In genomic region chr9:132008184-132008781, GRCh38 we compare ENCODE assay signal across 12 cellular contexts.
DNase-seq lines count a peak whose midpoint lies in the region; ATAC-seq and TF ChIP-seq lines count a peak whose summit lies in the region.
"Had no signal": no experiment of that assay in that cellular context is flagged by ENCODE, and none has a peak within 500 bp of the region (broad histone marks: within the 10 kb centered on the region; RNA-seq: fewer than 3 reads in every experiment).

No MANE protein-coding gene starts in this region.

- H4K20me1 ChIP-seq in HCT116 (ENCODE audit: insufficient read depth), result no peaks in the 10 kb centered on the region; the same call in 1 of the 2 replicates

- H3K9ac ChIP-seq in HCT116 (ENCODE audit: low read length), result no peak overlapping the region

- no peak overlapping the region for H3K4me3 ChIP-seq in HCT116 (replicated peaks in 1 of 2; ENCODE audit: low read depth in 1 of 2, low read length in 2 of 2)
- no peak overlapping the region for H3K4me3 ChIP-seq in epithelial cell of esophagus (ENCODE audit: low read length)
- no peak overlapping the region for H3K4me3 ChIP-seq in prostate gland

- CTCF ChIA-PET in HCT116 (lab: Charles Lee), result no interaction called here
- CTCF ChIA-PET in RWPE1 (lab: Yijun Ruan, JAX), result interaction anchor here (0.7 to 1.1 kb wide), 2 partner anchors 230 to 301 kb away, joined by 3 read pairs; no protein-coding TSS in a partner anchor

- BruUV-seq in HCT116 (replicated peaks; lab: Mats Ljungman, UMichigan), result no TSS peak

- H3K36me3 ChIP-seq in HCT116 (ENCODE audit: control insufficient read depth in 1 of 2, insufficient read depth in 2 of 2, low read length in 2 of 2) (no peaks in the 10 kb centered on the region), prostate gland (no peaks in the 10 kb centered on the region)

- RAD21 ChIA-PET in HCT116 (lab: Charles Lee; ENCODE audit: low non-redundant PET in 1 of 2, low total read pairs in 2 of 2, uncharacterized antibody in 2 of 2, unreplicated experiment in 2 of 2), result no interaction called here

- no peak for TF ChIP-seq RAD21 in HCT116 (IDR thresholded peaks at IDR 0.05; ENCODE audit: low read depth)

- no peaks in the 10 kb centered on the region for H3K9me2 ChIP-seq in HCT116 (ENCODE audit: insufficient read depth)

- TF ChIP-seq POLR2A in HCT116 (IDR thresholded peaks at IDR 0.05; ENCODE audit: borderline replicate concordance, extremely low read depth, insufficient read depth, insufficient read length) (no peak), prostate gland (IDR thresholded peaks at IDR 0.05) (no peak)

- TF ChIP-seq CTCF in HCT116 (IDR thresholded peaks at IDR 0.05 in 2 of 3, conservative IDR thresholded peaks at IDR 0.05 in 1 of 3; ENCODE audit: borderline replicate concordance in 1 of 3, insufficient read depth in 1 of 3, low read depth in 2 of 3, low read length in 2 of 3), result no peak
- TF ChIP-seq CTCF in RWPE1 (conservative IDR thresholded peaks at IDR 0.05; ENCODE audit: low read depth), result no peak
- TF ChIP-seq CTCF in epithelial cell of esophagus (IDR thresholded peaks at IDR 0.05; ENCODE audit: insufficient read depth, low read depth, low read length, missing control alignments), result no peak
- no peak for TF ChIP-seq CTCF in prostate gland (IDR thresholded peaks at IDR 0.05)

- H3K79me2 ChIP-seq in HCT116 (ENCODE audit: insufficient read depth, low read length), result no peaks in the 10 kb centered on the region; the same call in 1 of the 2 replicates

- POLR2A ChIA-PET in HCT116 (lab: Charles Lee), result no interaction called here
- POLR2A ChIA-PET in RWPE1 (lab: Yijun Ruan, JAX; ENCODE audit: low non-redundant PET), result no interaction called here

- peak overlapping the region; percentile 62 for H3K4me2 ChIP-seq in HCT116 (ENCODE audit: low read length)

- intact Hi-C loops in HCT116 (cut with micrococcal nuclease) (no loop called here), prostate gland (cut with DNase I) (no loop called here)

- peak; percentile 87 for ATAC-seq in HCT116
- ATAC-seq: effector memory CD8-positive, alpha-beta T cell had no signal

- H3K27ac ChIP-seq in HCT116 (ENCODE audit: low read depth, low read length) (no peak overlapping the region), RWPE1 (peak overlapping the region; percentile 76), prostate gland (no peak overlapping the region)

- peak; percentile 15 for DNase-seq in HCT116 (ENCODE audit: low read depth, low spot score)
- DNase-seq in RWPE1 (ENCODE audit: low spot score), result peak; percentile 88
- DNase-seq in epithelial cell of esophagus (ENCODE audit: low read depth), result peak; percentile 69
- peak; percentile 62 for DNase-seq in renal cortical epithelial cell (ENCODE audit: low read depth)
- DNase-seq in stimulated activated CD4-positive, alpha-beta T cell treated with anti-CD3 and anti-CD28 coated beads, Interleukin-4, amount 100 ng/mL, for 24 hours, result no peak
- no peak for DNase-seq in prostate gland (ENCODE audit: low spot score)
- DNase-seq in NCI-H2081 treated with DMSO at 0.1 percent for 48 hours (lab: John Stamatoyannopoulos, UW), result no peak
- DNase-seq: effector memory CD8-positive, alpha-beta T cell; Kasumi-1; NCI-H2171; RPMI8226 had no signal

- peaks cover 18% of the 10 kb centered on the region in 2 experiments for H3K4me1 ChIP-seq in HCT116 (ENCODE audit: control insufficient read depth in 1 of 2, insufficient read depth in 2 of 2, low read length in 2 of 2)
- H3K4me1 ChIP-seq in prostate gland (replicated peaks), result peaks cover 3% of the 10 kb centered on the region

- WGBS in prostate gland, result 58% methylated on average over 8 of the region's 8 CpGs

- no peak overlapping the region for H2AFZ ChIP-seq in HCT116 (ENCODE audit: low read depth, low read length, poor library complexity, severe bottlenecking)

- H3K9me3 ChIP-seq in HCT116 (ENCODE audit: control insufficient read depth in 1 of 2, insufficient read depth in 1 of 2, low read depth in 1 of 2, low read length in 2 of 2), result no peaks in the 10 kb centered on the region
- H3K9me3 ChIP-seq in prostate gland, result no peaks in the 10 kb centered on the region
- H3K9me3 ChIP-seq: Caco-2 had no signal

- H3K27me3 ChIP-seq in HCT116 (ENCODE audit: insufficient read depth, low read length) (no peaks in the 10 kb centered on the region), prostate gland (replicated peaks; ENCODE audit: insufficient read depth) (no peaks in the 10 kb centered on the region)

TF ChIP-seq in HCT116, 20 proteins besides CTCF, POLR2A, EP300 and RAD21:
- TF ChIP-seq REST (IDR thresholded peaks at IDR 0.05; ENCODE audit: low read depth), result no peak
- no peak for TF ChIP-seq ZNF274 (IDR thresholded peaks at IDR 0.05; ENCODE audit: low read depth, low read length)
- TF ChIP-seq EGR1 (IDR thresholded peaks at IDR 0.05; ENCODE audit: low read depth), result no peak
- TF ChIP-seq POLR2AphosphoS5 (IDR thresholded peaks at IDR 0.05; ENCODE audit: low read depth, low read length), result no peak
- TF ChIP-seq CBX3 (IDR thresholded peaks at IDR 0.05; ENCODE audit: low read depth), result no peak
- TF ChIP-seq FOSL1 (IDR thresholded peaks at IDR 0.05; ENCODE audit: low read depth), result no peak; the same call in 1 of the 2 replicates
- no peak for TF ChIP-seq CEBPB (IDR thresholded peaks at IDR 0.05; ENCODE audit: low read depth)
- no peak for TF ChIP-seq ZFX (IDR thresholded peaks at IDR 0.05)
- TF ChIP-seq EZH2phosphoT487 (IDR thresholded peaks at IDR 0.05; ENCODE audit: borderline replicate concordance), result no peak
- TF ChIP-seq ELF1 (IDR thresholded peaks at IDR 0.05; ENCODE audit: borderline replicate concordance, low read depth), result no peak
- TF ChIP-seq TCF7L2 (IDR thresholded peaks at IDR 0.05; ENCODE audit: borderline replicate concordance, extremely low read depth, insufficient read depth, insufficient read length), result no peak
- TF ChIP-seq ATF3 (IDR thresholded peaks at IDR 0.05), result no peak
- TF ChIP-seq JUND (IDR thresholded peaks at IDR 0.05), result no peak
- TF ChIP-seq SIN3A (IDR thresholded peaks at IDR 0.05; ENCODE audit: low read depth), result no peak
- TF ChIP-seq SP1 (IDR thresholded peaks at IDR 0.05; ENCODE audit: low read depth), result no peak

Comparison
In these comparisons a context has a peak if more than half of its experiments do, and no peak if none do; other contexts are left out.
1. DNase-seq: peak in HCT116 (single experiment), RWPE1 (single experiment), epithelial cell of esophagus (single experiment) and renal cortical epithelial cell (single experiment); none in stimulated activated CD4-positive, alpha-beta T cell treated with anti-CD3 and anti-CD28 coated beads, Interleukin-4, amount 100 ng/mL, for 24 hours (single experiment), prostate gland (single experiment) and NCI-H2081 treated with DMSO at 0.1 percent for 48 hours (single experiment).